ENCODE assay signal across 8 cellular contexts in the genomic region with DNA sequence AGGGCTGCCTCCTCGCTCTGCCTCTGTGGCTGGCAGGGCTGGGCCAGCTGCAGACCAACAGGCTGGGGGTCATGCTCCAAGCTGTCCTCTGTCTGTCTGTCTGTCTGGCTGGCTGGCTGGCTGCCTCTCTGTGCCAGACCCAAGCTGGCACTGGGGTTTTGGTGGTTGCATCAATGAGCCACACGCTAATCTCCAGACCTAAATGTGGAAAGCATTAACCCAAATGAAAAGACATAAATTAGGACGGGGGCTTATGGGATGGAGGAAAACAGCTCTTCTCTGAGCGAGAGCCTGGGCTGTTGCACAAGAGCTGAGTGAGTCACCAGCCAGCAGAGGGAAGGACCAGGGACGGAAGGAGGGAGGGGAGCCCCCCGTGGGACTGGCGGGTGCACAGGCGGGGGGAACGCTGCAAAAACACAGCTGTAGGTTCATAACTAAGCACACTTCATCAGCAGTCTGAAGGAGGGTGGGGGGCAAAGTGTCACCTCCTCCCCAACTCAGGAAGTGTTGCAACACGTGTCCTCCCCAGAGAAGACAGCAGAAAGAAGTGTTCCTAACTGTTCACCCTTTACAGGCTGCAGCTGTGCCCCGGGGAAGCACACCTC.
DNase-seq lines count a peak whose midpoint lies in the region; ATAC-seq and TF ChIP-seq lines count a peak whose summit lies in the region.

No MANE protein-coding gene starts in this region.

- peak overlapping the region; percentile 77 for H3K4me2 ChIP-seq in smooth muscle cell

- no peaks in the 10 kb centered on the region for H3K36me3 ChIP-seq in smooth muscle cell (ENCODE audit: low read depth)

- H2AFZ ChIP-seq in smooth muscle cell (ENCODE audit: low read depth): no peak overlapping the region

- DNase-seq in COLO829 (ENCODE audit: low spot score) (peak; percentile 88), iPS-NIHi7 (ENCODE audit: extremely low spot score) (peak; percentile 57), smooth muscle cell (lab: John Stamatoyannopoulos, UW; ENCODE audit: unreplicated experiment) (peak; percentile 88), NCI-H345 (lab: John Stamatoyannopoulos, UW) (no peak)

- no peaks in the 10 kb centered on the region for H3K27me3 ChIP-seq in smooth muscle cell (ENCODE audit: low read depth)

- no peak for TF ChIP-seq CTCF in smooth muscle cell (IDR thresholded peaks at IDR 0.05; ENCODE audit: borderline replicate concordance, insufficient read depth, poor library complexity, severe bottlenecking)

- peak; percentile 45 for ATAC-seq in HG02884 (IDR thresholded peaks at IDR 0.05; ENCODE audit: unreplicated experiment)
- peak; percentile 82 for ATAC-seq in SK-N-SH treated with all-trans-retinoic acid at 6 μM for 48 hours
- ATAC-seq in GM21717 (IDR thresholded peaks at IDR 0.05; ENCODE audit: unreplicated experiment): no peak

- H3K79me2 ChIP-seq in smooth muscle cell (ENCODE audit: low read depth): peaks cover 74% of the 10 kb centered on the region

- peak overlapping the region; percentile 96 for H3K9ac ChIP-seq in smooth muscle cell (ENCODE audit: low read depth)

- 2% methylated on average over 10 of the region's 11 CpGs for WGBS in smooth muscle cell (ENCODE audit: low lambda C conversion rate)

- H3K27ac ChIP-seq in angular gyrus (ENCODE audit: low read depth, low read length): peak overlapping the region; percentile 85
- peak overlapping the region; percentile 99 for H3K27ac ChIP-seq in smooth muscle cell (ENCODE audit: low read depth)

- no peak overlapping the region for H3K4me3 ChIP-seq in smooth muscle cell

- H3K9me3 ChIP-seq in smooth muscle cell (replicated peaks; ENCODE audit: low read depth): no peaks in the 10 kb centered on the region

- H4K20me1 ChIP-seq in smooth muscle cell (ENCODE audit: low read depth): peaks cover 31% of the 10 kb centered on the region

- H3F3A ChIP-seq in smooth muscle cell (ENCODE audit: low read depth): peaks cover 38% of the 10 kb centered on the region

- peaks cover 10% of the 10 kb centered on the region for H3K4me1 ChIP-seq in smooth muscle cell (ENCODE audit: low read depth)

TF ChIP-seq in SK-N-SH treated with all-trans-retinoic acid at 6 μM for 48 hours, 23 proteins besides CTCF, POLR2A, EP300 and RAD21 (continues in another document):
- TF ChIP-seq SNAI2 (CRISPR knock-in tag; IDR thresholded peaks at IDR 0.05) (0 out of 2 replicates have a peak, but pooled peaks have one; percentile 14), ZFP30 (CRISPR knock-in tag; IDR thresholded peaks at IDR 0.05) (no peak), GLIS3 (CRISPR knock-in tag; IDR thresholded peaks at IDR 0.05) (no peak), TCF4 (CRISPR knock-in tag; IDR thresholded peaks at IDR 0.05; ENCODE audit: borderline replicate concordance) (peak; percentile 89), ZC3H10 (CRISPR knock-in tag; IDR thresholded peaks at IDR 0.05) (no peak), ARNTL (CRISPR knock-in tag; IDR thresholded peaks at IDR 0.05; ENCODE audit: borderline replicate concordance, low read depth) (no peak), PPARA (CRISPR knock-in tag; IDR thresholded peaks at IDR 0.05; ENCODE audit: borderline replicate concordance) (no peak), ZNF565 (CRISPR knock-in tag; conservative IDR thresholded peaks at IDR 0.05; ENCODE audit: low read depth) (no peak; the same call in 1 of the 2 replicates), ISL1 (CRISPR knock-in tag; IDR thresholded peaks at IDR 0.05) (peak; percentile 60), CSDC2 (CRISPR knock-in tag; IDR thresholded peaks at IDR 0.05) (no peak), ZNF8 (CRISPR knock-in tag; IDR thresholded peaks at IDR 0.05) (no peak), RARB (CRISPR knock-in tag; IDR thresholded peaks at IDR 0.05) (no peak), ESRRG (CRISPR knock-in tag; IDR thresholded peaks at IDR 0.05) (no peak), TOX (CRISPR knock-in tag; IDR thresholded peaks at IDR 0.05; ENCODE audit: borderline replicate concordance) (no peak), ZNF70 (CRISPR knock-in tag; IDR thresholded peaks at IDR 0.05) (0 out of 2 replicates have a peak, but pooled peaks have one; percentile 39)
- TF ChIP-seq, protein P1, sequence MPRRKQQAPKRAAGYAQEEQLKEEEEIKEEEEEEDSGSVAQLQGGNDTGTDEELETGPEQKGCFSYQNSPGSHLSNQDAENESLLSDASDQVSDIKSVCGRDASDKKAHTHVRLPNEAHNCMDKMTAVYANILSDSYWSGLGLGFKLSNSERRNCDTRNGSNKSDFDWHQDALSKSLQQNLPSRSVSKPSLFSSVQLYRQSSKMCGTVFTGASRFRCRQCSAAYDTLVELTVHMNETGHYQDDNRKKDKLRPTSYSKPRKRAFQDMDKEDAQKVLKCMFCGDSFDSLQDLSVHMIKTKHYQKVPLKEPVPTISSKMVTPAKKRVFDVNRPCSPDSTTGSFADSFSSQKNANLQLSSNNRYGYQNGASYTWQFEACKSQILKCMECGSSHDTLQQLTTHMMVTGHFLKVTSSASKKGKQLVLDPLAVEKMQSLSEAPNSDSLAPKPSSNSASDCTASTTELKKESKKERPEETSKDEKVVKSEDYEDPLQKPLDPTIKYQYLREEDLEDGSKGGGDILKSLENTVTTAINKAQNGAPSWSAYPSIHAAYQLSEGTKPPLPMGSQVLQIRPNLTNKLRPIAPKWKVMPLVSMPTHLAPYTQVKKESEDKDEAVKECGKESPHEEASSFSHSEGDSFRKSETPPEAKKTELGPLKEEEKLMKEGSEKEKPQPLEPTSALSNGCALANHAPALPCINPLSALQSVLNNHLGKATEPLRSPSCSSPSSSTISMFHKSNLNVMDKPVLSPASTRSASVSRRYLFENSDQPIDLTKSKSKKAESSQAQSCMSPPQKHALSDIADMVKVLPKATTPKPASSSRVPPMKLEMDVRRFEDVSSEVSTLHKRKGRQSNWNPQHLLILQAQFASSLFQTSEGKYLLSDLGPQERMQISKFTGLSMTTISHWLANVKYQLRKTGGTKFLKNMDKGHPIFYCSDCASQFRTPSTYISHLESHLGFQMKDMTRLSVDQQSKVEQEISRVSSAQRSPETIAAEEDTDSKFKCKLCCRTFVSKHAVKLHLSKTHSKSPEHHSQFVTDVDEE (CRISPR knock-in tag; IDR thresholded peaks at IDR 0.05): peak; percentile 74
- TF ChIP-seq, protein P2, sequence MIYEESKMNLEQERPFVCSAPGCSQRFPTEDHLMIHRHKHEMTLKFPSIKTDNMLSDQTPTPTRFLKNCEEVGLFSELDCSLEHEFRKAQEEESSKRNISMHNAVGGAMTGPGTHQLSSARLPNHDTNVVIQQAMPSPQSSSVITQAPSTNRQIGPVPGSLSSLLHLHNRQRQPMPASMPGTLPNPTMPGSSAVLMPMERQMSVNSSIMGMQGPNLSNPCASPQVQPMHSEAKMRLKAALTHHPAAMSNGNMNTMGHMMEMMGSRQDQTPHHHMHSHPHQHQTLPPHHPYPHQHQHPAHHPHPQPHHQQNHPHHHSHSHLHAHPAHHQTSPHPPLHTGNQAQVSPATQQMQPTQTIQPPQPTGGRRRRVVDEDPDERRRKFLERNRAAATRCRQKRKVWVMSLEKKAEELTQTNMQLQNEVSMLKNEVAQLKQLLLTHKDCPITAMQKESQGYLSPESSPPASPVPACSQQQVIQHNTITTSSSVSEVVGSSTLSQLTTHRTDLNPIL (CRISPR knock-in tag; IDR thresholded peaks at IDR 0.05; ENCODE audit: low read depth): no peak
- TF ChIP-seq, protein P3, sequence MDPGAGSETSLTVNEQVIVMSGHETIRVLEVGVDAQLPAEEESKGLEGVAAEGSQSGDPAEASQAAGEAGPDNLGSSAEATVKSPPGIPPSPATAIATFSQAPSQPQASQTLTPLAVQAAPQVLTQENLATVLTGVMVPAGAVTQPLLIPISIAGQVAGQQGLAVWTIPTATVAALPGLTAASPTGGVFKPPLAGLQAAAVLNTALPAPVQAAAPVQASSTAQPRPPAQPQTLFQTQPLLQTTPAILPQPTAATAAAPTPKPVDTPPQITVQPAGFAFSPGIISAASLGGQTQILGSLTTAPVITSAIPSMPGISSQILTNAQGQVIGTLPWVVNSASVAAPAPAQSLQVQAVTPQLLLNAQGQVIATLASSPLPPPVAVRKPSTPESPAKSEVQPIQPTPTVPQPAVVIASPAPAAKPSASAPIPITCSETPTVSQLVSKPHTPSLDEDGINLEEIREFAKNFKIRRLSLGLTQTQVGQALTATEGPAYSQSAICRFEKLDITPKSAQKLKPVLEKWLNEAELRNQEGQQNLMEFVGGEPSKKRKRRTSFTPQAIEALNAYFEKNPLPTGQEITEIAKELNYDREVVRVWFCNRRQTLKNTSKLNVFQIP (CRISPR knock-in tag; IDR thresholded peaks at IDR 0.05; ENCODE audit: borderline replicate concordance, low read depth): no peak
- TF ChIP-seq, protein P4, sequence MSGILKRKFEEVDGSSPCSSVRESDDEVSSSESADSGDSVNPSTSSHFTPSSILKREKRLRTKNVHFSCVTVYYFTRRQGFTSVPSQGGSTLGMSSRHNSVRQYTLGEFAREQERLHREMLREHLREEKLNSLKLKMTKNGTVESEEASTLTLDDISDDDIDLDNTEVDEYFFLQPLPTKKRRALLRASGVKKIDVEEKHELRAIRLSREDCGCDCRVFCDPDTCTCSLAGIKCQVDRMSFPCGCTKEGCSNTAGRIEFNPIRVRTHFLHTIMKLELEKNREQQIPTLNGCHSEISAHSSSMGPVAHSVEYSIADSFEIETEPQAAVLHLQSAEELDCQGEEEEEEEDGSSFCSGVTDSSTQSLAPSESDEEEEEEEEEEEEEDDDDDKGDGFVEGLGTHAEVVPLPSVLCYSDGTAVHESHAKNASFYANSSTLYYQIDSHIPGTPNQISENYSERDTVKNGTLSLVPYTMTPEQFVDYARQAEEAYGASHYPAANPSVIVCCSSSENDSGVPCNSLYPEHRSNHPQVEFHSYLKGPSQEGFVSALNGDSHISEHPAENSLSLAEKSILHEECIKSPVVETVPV (CRISPR knock-in tag; IDR thresholded peaks at IDR 0.05): no peak
- TF ChIP-seq, protein P5, sequence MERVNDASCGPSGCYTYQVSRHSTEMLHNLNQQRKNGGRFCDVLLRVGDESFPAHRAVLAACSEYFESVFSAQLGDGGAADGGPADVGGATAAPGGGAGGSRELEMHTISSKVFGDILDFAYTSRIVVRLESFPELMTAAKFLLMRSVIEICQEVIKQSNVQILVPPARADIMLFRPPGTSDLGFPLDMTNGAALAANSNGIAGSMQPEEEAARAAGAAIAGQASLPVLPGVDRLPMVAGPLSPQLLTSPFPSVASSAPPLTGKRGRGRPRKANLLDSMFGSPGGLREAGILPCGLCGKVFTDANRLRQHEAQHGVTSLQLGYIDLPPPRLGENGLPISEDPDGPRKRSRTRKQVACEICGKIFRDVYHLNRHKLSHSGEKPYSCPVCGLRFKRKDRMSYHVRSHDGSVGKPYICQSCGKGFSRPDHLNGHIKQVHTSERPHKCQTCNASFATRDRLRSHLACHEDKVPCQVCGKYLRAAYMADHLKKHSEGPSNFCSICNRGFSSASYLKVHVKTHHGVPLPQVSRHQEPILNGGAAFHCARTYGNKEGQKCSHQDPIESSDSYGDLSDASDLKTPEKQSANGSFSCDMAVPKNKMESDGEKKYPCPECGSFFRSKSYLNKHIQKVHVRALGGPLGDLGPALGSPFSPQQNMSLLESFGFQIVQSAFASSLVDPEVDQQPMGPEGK (CRISPR knock-in tag; IDR thresholded peaks at IDR 0.05; ENCODE audit: borderline replicate concordance): peak; percentile 83; the same call in 1 of the 2 replicates
